Comparison of ENCODE assay signal across 15 cellular contexts in the genomic region with DNA sequence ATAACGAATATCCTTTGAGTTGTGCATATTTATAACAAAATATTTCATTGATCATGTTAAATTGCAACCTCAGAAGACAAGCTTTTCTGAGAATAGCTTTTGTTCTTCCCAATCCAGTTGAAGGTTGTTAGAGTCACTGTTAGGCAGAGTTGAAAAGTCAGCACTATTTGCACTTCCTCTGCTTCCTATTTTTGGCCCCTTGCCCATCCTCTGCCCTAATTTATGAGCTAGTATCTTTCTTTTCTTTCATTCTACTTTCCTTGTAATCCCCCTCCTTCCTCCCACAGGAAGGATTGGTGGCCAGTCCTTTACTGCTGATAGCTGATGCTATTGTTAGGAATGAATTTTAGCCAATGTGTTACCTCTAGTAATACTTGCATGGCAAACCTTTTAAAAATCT. TPM values are rescaled to one million over a fixed set of nuclear protein-coding genes. Genes with fewer than 3 reads are reported as not detected.
DNase-seq lines count a peak whose midpoint lies in the region; ATAC-seq, FAIRE-seq and TF ChIP-seq lines count a peak whose summit lies in the region.
"Had no signal": no experiment of that assay in that cellular context is flagged by ENCODE, and none has a peak within 500 bp of the region (broad histone marks: within the 10 kb centered on the region; RNA-seq: fewer than 3 reads in every experiment).

No MANE protein-coding gene starts in this region.

- POLR2A ChIA-PET in activated CD8-positive, alpha-beta T cell treated with anti-CD3 and anti-CD28 coated beads, Interleukin-2, amount 10 ng/mL, durations not matched to agents 7 days and 5 days (lab: Charles Lee), result interaction anchor here (1.2 kb wide), 1 partner anchor 34 kb away, joined by 6 read pairs; a partner anchor contains a TSS
- POLR2A ChIA-PET in activated CD8-positive, alpha-beta T cell treated with anti-CD3 and anti-CD28 coated beads for 36 hours (lab: Charles Lee), result interaction anchor here (1.2 kb wide), 1 partner anchor 25 kb away, joined by 4 read pairs; no protein-coding TSS in a partner anchor

- H3K9me3 Mint-ChIP-seq in activated CD8-positive, alpha-beta T cell treated with anti-CD3 and anti-CD28 coated beads, Interleukin-2, amount 10 ng/mL, durations not matched to agents 7 days and 5 days (ENCODE audit: insufficient read depth), result peaks cover 8% of the 10 kb centered on the region
- H3K9me3 Mint-ChIP-seq in activated CD8-positive, alpha-beta T cell treated with anti-CD3 and anti-CD28 coated beads for 36 hours, result peaks cover 11% of the 10 kb centered on the region
- H3K9me3 Mint-ChIP-seq in dendritic cell treated with granulocyte-macrophage colony-stimulating factor and Interleukin-4, amounts not matched to agents 40 ng/mL and 50 ng/mL, for 4 days, result peaks cover 17% of the 10 kb centered on the region
- peaks cover 14 to 15% of the 10 kb centered on the region in 2 donors for H3K9me3 Mint-ChIP-seq in stimulated activated naive B cell treated with anti-CD40 and anti-IgM and Interleukin-4, amounts not matched to agents 10 μg/mL and 1 μg/mL and 100 μg/mL, for 72 hours

- FAIRE-seq in RCC 7860 (lab: Jason Lieb, UNC), result no peak
- FAIRE-seq: endometrium, H1 had no signal

- peak overlapping the region; percentile 22 for H3K27ac Mint-ChIP-seq in activated CD8-positive, alpha-beta T cell treated with anti-CD3 and anti-CD28 coated beads, Interleukin-2, amount 10 ng/mL, durations not matched to agents 7 days and 5 days
- H3K27ac Mint-ChIP-seq in activated CD8-positive, alpha-beta T cell treated with anti-CD3 and anti-CD28 coated beads for 36 hours, result no peak overlapping the region
- peak overlapping the region; percentile 69 for H3K27ac Mint-ChIP-seq in dendritic cell treated with granulocyte-macrophage colony-stimulating factor and Interleukin-4, amounts not matched to agents 40 ng/mL and 50 ng/mL, for 4 days
- H3K27ac Mint-ChIP-seq in stimulated activated naive B cell treated with anti-CD40 and anti-IgM and Interleukin-4, amounts not matched to agents 10 μg/mL and 1 μg/mL and 100 μg/mL, for 72 hours, result peak overlapping the region; percentile 37

- DNase-seq in activated CD8-positive, alpha-beta T cell treated with anti-CD3 and anti-CD28 coated beads, Interleukin-2, amount 10 ng/mL, durations not matched to agents 7 days and 5 days, result no peak
- DNase-seq in activated CD8-positive, alpha-beta T cell treated with anti-CD3 and anti-CD28 coated beads for 36 hours, result no peak
- peak; percentile 37 for DNase-seq in NCI-H69 (lab: John Stamatoyannopoulos, UW)
- DNase-seq in stimulated activated naive B cell treated with anti-CD40 and anti-IgM and Interleukin-4, amounts not matched to agents 10 μg/mL and 1 μg/mL and 100 μg/mL, for 72 hours, result no peak
- DNase-seq in Ammon's horn (ENCODE audit: low spot score), result no peak
- no peak for DNase-seq in RCC 7860 (ENCODE audit: low spot score)
- DNase-seq: DMS 273 treated with DMSO at 0.1 percent for 48 hours, immature natural killer cell, NCI-H2081 treated with DMSO at 0.1 percent for 48 hours had no signal

- no peak for ATAC-seq in activated CD8-positive, alpha-beta T cell treated with anti-CD3 and anti-CD28 coated beads, Interleukin-2, amount 10 ng/mL, durations not matched to agents 7 days and 5 days
- no peak for ATAC-seq in activated CD8-positive, alpha-beta T cell treated with anti-CD3 and anti-CD28 coated beads for 36 hours
- ATAC-seq in stimulated activated naive B cell treated with anti-CD40 and anti-IgM and Interleukin-4, amounts not matched to agents 10 μg/mL and 1 μg/mL and 100 μg/mL, for 72 hours (replicated peaks), result no peak
- ATAC-seq in HG03565 (IDR thresholded peaks at IDR 0.05; ENCODE audit: unreplicated experiment), result no peak
- ATAC-seq: gastroesophageal sphincter had no signal

- peaks cover 47% of the 10 kb centered on the region for H3K4me1 Mint-ChIP-seq in activated CD8-positive, alpha-beta T cell treated with anti-CD3 and anti-CD28 coated beads, Interleukin-2, amount 10 ng/mL, durations not matched to agents 7 days and 5 days (ENCODE audit: low read depth)
- H3K4me1 Mint-ChIP-seq in activated CD8-positive, alpha-beta T cell treated with anti-CD3 and anti-CD28 coated beads for 36 hours (ENCODE audit: low read depth), result peaks cover 32% of the 10 kb centered on the region
- H3K4me1 Mint-ChIP-seq in dendritic cell treated with granulocyte-macrophage colony-stimulating factor and Interleukin-4, amounts not matched to agents 40 ng/mL and 50 ng/mL, for 4 days (ENCODE audit: low read depth), result peaks cover 53% of the 10 kb centered on the region
- peaks cover 41 to 55% of the 10 kb centered on the region in 2 donors for H3K4me1 Mint-ChIP-seq in stimulated activated naive B cell treated with anti-CD40 and anti-IgM and Interleukin-4, amounts not matched to agents 10 μg/mL and 1 μg/mL and 100 μg/mL, for 72 hours

- no peak overlapping the region for H3K4me3 Mint-ChIP-seq in activated CD8-positive, alpha-beta T cell treated with anti-CD3 and anti-CD28 coated beads, Interleukin-2, amount 10 ng/mL, durations not matched to agents 7 days and 5 days
- H3K4me3 Mint-ChIP-seq in activated CD8-positive, alpha-beta T cell treated with anti-CD3 and anti-CD28 coated beads for 36 hours, result no peak overlapping the region
- peak overlapping the region; percentile 51 for H3K4me3 Mint-ChIP-seq in dendritic cell treated with granulocyte-macrophage colony-stimulating factor and Interleukin-4, amounts not matched to agents 40 ng/mL and 50 ng/mL, for 4 days
- H3K4me3 Mint-ChIP-seq in stimulated activated naive B cell treated with anti-CD40 and anti-IgM and Interleukin-4, amounts not matched to agents 10 μg/mL and 1 μg/mL and 100 μg/mL, for 72 hours, result peak overlapping the region; percentile 63 to 66
- H3K4me3 Mint-ChIP-seq: immature natural killer cell, mesothelial cell of epicardium had no signal

- H3K27me3 Mint-ChIP-seq in activated CD8-positive, alpha-beta T cell treated with anti-CD3 and anti-CD28 coated beads, Interleukin-2, amount 10 ng/mL, durations not matched to agents 7 days and 5 days (ENCODE audit: low read depth), result no peaks in the 10 kb centered on the region
- no peaks in the 10 kb centered on the region for H3K27me3 Mint-ChIP-seq in activated CD8-positive, alpha-beta T cell treated with anti-CD3 and anti-CD28 coated beads for 36 hours
- no peaks in the 10 kb centered on the region for H3K27me3 Mint-ChIP-seq in dendritic cell treated with granulocyte-macrophage colony-stimulating factor and Interleukin-4, amounts not matched to agents 40 ng/mL and 50 ng/mL, for 4 days
- no peaks in the 10 kb centered on the region for H3K27me3 Mint-ChIP-seq in stimulated activated naive B cell treated with anti-CD40 and anti-IgM and Interleukin-4, amounts not matched to agents 10 μg/mL and 1 μg/mL and 100 μg/mL, for 72 hours

- no peak for TF ChIP-seq CTCF in activated CD8-positive, alpha-beta T cell treated with anti-CD3 and anti-CD28 coated beads for 36 hours (IDR thresholded peaks at IDR 0.05)

- CTCF ChIA-PET in activated CD8-positive, alpha-beta T cell treated with anti-CD3 and anti-CD28 coated beads, Interleukin-2, amount 10 ng/mL, durations not matched to agents 7 days and 5 days (lab: Charles Lee), result interaction anchor here (1.0 to 2.6 kb wide), 4 partner anchors 44 to 82 kb away, joined by 3 to 14 read pairs (median 4); no protein-coding TSS in a partner anchor
- CTCF ChIA-PET in activated CD8-positive, alpha-beta T cell treated with anti-CD3 and anti-CD28 coated beads for 36 hours (lab: Charles Lee), result interaction anchor here (0.9 to 3.3 kb wide), 4 partner anchors 10 to 55 kb away, joined by 3 to 13 read pairs (median 3); no protein-coding TSS in a partner anchor

- H3K36me3 Mint-ChIP-seq in activated CD8-positive, alpha-beta T cell treated with anti-CD3 and anti-CD28 coated beads, Interleukin-2, amount 10 ng/mL, durations not matched to agents 7 days and 5 days (ENCODE audit: low read depth), result peaks cover 58% of the 10 kb centered on the region
- H3K36me3 Mint-ChIP-seq in activated CD8-positive, alpha-beta T cell treated with anti-CD3 and anti-CD28 coated beads for 36 hours (ENCODE audit: low read depth), result peaks cover 13% of the 10 kb centered on the region
- H3K36me3 Mint-ChIP-seq in dendritic cell treated with granulocyte-macrophage colony-stimulating factor and Interleukin-4, amounts not matched to agents 40 ng/mL and 50 ng/mL, for 4 days (ENCODE audit: low read depth), result peaks cover 60% of the 10 kb centered on the region
- H3K36me3 Mint-ChIP-seq in stimulated activated naive B cell treated with anti-CD40 and anti-IgM and Interleukin-4, amounts not matched to agents 10 μg/mL and 1 μg/mL and 100 μg/mL, for 72 hours, result peaks cover 62 to 63% of the 10 kb centered on the region in 2 donors

- intact Hi-C loops in activated CD8-positive, alpha-beta T cell treated with anti-CD3 and anti-CD28 coated beads for 36 hours (cut with micrococcal nuclease), result no loop called here
- intact Hi-C loops in dendritic cell treated with granulocyte-macrophage colony-stimulating factor and Interleukin-4, amounts not matched to agents 40 ng/mL and 50 ng/mL, for 4 days (cut with micrococcal nuclease), result no loop called here

RNA-seq across cellular contexts. Expression of a gene that starts 4.9 kb away (rescaled TPM):
- total RNA-seq in activated CD8-positive, alpha-beta T cell treated with anti-CD3 and anti-CD28 coated beads, Interleukin-2, amount 10 ng/mL, durations not matched to agents 7 days and 5 days, result 10 to 100 TPM; 39.4 to 45.4 TPM
- 10 to 100 TPM; 16.7 to 17.6 TPM for total RNA-seq in activated CD8-positive, alpha-beta T cell treated with anti-CD3 and anti-CD28 coated beads for 36 hours

RNA-seq across cellular contexts. Expression of a gene that starts 34.3 kb away (rescaled TPM):
- 10 to 100 TPM; 25.6 to 25.8 TPM for total RNA-seq in activated CD8-positive, alpha-beta T cell treated with anti-CD3 and anti-CD28 coated beads, Interleukin-2, amount 10 ng/mL, durations not matched to agents 7 days and 5 days
- 10 to 100 TPM; 16.7 to 17.2 TPM for total RNA-seq in activated CD8-positive, alpha-beta T cell treated with anti-CD3 and anti-CD28 coated beads for 36 hours

Comparison
In these comparisons a context has a peak if more than half of its experiments do, and no peak if none do; other contexts are left out.
1. H3K4me3 Mint-ChIP-seq: peak in dendritic cell treated with granulocyte-macrophage colony-stimulating factor and Interleukin-4, amounts not matched to agents 40 ng/mL and 50 ng/mL, for 4 days (single experiment) and stimulated activated naive B cell treated with anti-CD40 and anti-IgM and Interleukin-4, amounts not matched to agents 10 μg/mL and 1 μg/mL and 100 μg/mL, for 72 hours (2 of 2); none in activated CD8-positive, alpha-beta T cell treated with anti-CD3 and anti-CD28 coated beads, Interleukin-2, amount 10 ng/mL, durations not matched to agents 7 days and 5 days (single experiment) and activated CD8-positive, alpha-beta T cell treated with anti-CD3 and anti-CD28 coated beads for 36 hours (single experiment).